18 cellular contexts compared by ENCODE assay signal in genomic region chr6:90730191-90730673, GRCh38.
DNase-seq lines count a peak whose midpoint lies in the region; ATAC-seq and TF ChIP-seq lines count a peak whose summit lies in the region.
"Had no signal": no experiment of that assay in that cellular context is flagged by ENCODE, and none has a peak within 500 bp of the region (broad histone marks: within the 10 kb centered on the region; RNA-seq: fewer than 3 reads in every experiment).

No MANE protein-coding gene starts in this region.

- no peaks in the 10 kb centered on the region for H3K36me3 Mint-ChIP-seq in activated T-helper 17 cell treated with anti-CD3 and anti-CD28 coated beads, Interleukin-2, amount 50 U/mL, for 72 hours (ENCODE audit: low read depth)

- no peaks in the 10 kb centered on the region for H3K36me3 ChIP-seq in heart right ventricle
- H3K36me3 ChIP-seq: Peyer's patch, prostate gland had no signal

- H3K27me3 ChIP-seq in heart right ventricle, result no peaks in the 10 kb centered on the region
- H3K27me3 ChIP-seq: Peyer's patch had no signal

- intact Hi-C loops in heart right ventricle (cut with DNase I), result no loop called here

- H3K4me3 Mint-ChIP-seq in activated T-helper 17 cell treated with anti-CD3 and anti-CD28 coated beads, Interleukin-2, amount 50 U/mL, for 72 hours, result no peak overlapping the region
- H3K4me3 Mint-ChIP-seq: activated CD8-positive, alpha-beta T cell treated with anti-CD3 and anti-CD28 coated beads, Interleukin-2, amount 10 ng/mL, durations not matched to agents 7 days and 5 days; central memory CD8-positive, alpha-beta T cell had no signal

- peak; percentile 86 for ATAC-seq in GM18517 (IDR thresholded peaks at IDR 0.05; ENCODE audit: unreplicated experiment)
- peak; percentile 89 for ATAC-seq in GM19467 (IDR thresholded peaks at IDR 0.05; ENCODE audit: unreplicated experiment)
- peak; percentile 89 for ATAC-seq in HG02798 (IDR thresholded peaks at IDR 0.05; ENCODE audit: poor library complexity, unreplicated experiment)
- ATAC-seq in HG03558 (IDR thresholded peaks at IDR 0.05; ENCODE audit: extremely low read depth, unreplicated experiment), result peak; percentile 85
- no peak for ATAC-seq in heart right ventricle
- ATAC-seq in activated T-helper 17 cell treated with anti-CD3 and anti-CD28 coated beads, Interleukin-2, amount 50 U/mL, for 72 hours (replicated peaks), result no peak
- ATAC-seq: activated CD8-positive, alpha-beta T cell treated with anti-CD3 and anti-CD28 coated beads, Interleukin-2, amount 10 ng/mL, durations not matched to agents 7 days and 5 days had no signal

- no peaks in the 10 kb centered on the region for H3K9me3 Mint-ChIP-seq in activated T-helper 17 cell treated with anti-CD3 and anti-CD28 coated beads, Interleukin-2, amount 50 U/mL, for 72 hours

- peaks cover 0 to 14% (median 0%) of the 10 kb centered on the region in 11 donors for H3K9me3 ChIP-seq in heart right ventricle
- H3K9me3 ChIP-seq: Peyer's patch, prostate gland had no signal

- H3K27ac Mint-ChIP-seq in activated T-helper 17 cell treated with anti-CD3 and anti-CD28 coated beads, Interleukin-2, amount 50 U/mL, for 72 hours, result no peak overlapping the region
- H3K27ac Mint-ChIP-seq: activated CD8-positive, alpha-beta T cell treated with anti-CD3 and anti-CD28 coated beads, Interleukin-2, amount 10 ng/mL, durations not matched to agents 7 days and 5 days had no signal

- H3K4me1 Mint-ChIP-seq in activated T-helper 17 cell treated with anti-CD3 and anti-CD28 coated beads, Interleukin-2, amount 50 U/mL, for 72 hours, result no peaks in the 10 kb centered on the region
- H3K4me1 Mint-ChIP-seq: central memory CD8-positive, alpha-beta T cell had no signal

- H3K27me3 Mint-ChIP-seq in activated T-helper 17 cell treated with anti-CD3 and anti-CD28 coated beads, Interleukin-2, amount 50 U/mL, for 72 hours, result peaks cover 10% of the 10 kb centered on the region
- H3K27me3 Mint-ChIP-seq: central memory CD8-positive, alpha-beta T cell had no signal

- H3K4me3 ChIP-seq in heart right ventricle, result no peak overlapping the region
- H3K4me3 ChIP-seq: Peyer's patch, prostate gland had no signal

- WGBS in heart right ventricle, 2 donors, result 81 to 85% methylated on average over 2 of the region's 2 CpGs

- H3K27ac ChIP-seq in heart right ventricle, result no peak overlapping the region
- H3K27ac ChIP-seq: Peyer's patch had no signal

- DNase-seq in NCI-H774 (lab: John Stamatoyannopoulos, UW), result no peak
- DNase-seq in GM10266 (ENCODE audit: extremely low spot score), result no peak
- no peak for DNase-seq in heart right ventricle
- DNase-seq: activated CD8-positive, alpha-beta T cell treated with anti-CD3 and anti-CD28 coated beads, Interleukin-2, amount 10 ng/mL, durations not matched to agents 7 days and 5 days; activated naive CD4-positive, alpha-beta T cell treated with anti-CD3 and anti-CD28 coated beads, Interleukin-2, amount 50 U/mL, for 16 hours; DMS79 treated with DMSO at 0.1 percent for 48 hours; Karpas-422; Peyer's patch; stimulated activated CD4-positive, alpha-beta T cell treated with anti-CD3 and anti-CD28 coated beads, Interleukin-2, amount 100 ng/mL, for 24 hours; stimulated activated naive CD4-positive, alpha-beta T cell; T-helper 2 cell had no signal

- TF ChIP-seq CTCF in GM10266 (IDR thresholded peaks at IDR 0.05; ENCODE audit: control insufficient read depth, insufficient read depth, low read depth, missing control alignments), result no peak
- no peak for TF ChIP-seq CTCF in heart right ventricle (IDR thresholded peaks at IDR 0.05)

- no peaks in the 10 kb centered on the region for H3K4me1 ChIP-seq in heart right ventricle
- H3K4me1 ChIP-seq: Peyer's patch, prostate gland had no signal

Comparison
In these comparisons a context has a peak if more than half of its experiments do, and no peak if none do; other contexts are left out.
1. ATAC-seq: peak in GM18517 (single experiment), GM19467 (single experiment), HG02798 (single experiment) and HG03558 (single experiment); none in heart right ventricle (0 of 8) and activated T-helper 17 cell treated with anti-CD3 and anti-CD28 coated beads, Interleukin-2, amount 50 U/mL, for 72 hours (single experiment).